ENCODE assay signal across 1 cellular context in genomic region chr9:88312517-88313103, GRCh38.
TF ChIP-seq lines count a peak whose summit lies in the region.

No MANE protein-coding gene starts in this region.

TF ChIP-seq in GM23338, 12 proteins besides CTCF, POLR2A, EP300 and RAD21 (continued from another document):
- no peak for TF ChIP-seq ZNF462 (CRISPR knock-in tag; IDR thresholded peaks at IDR 0.05)
- no peak for TF ChIP-seq STAT1 (IDR thresholded peaks at IDR 0.05; ENCODE audit: unreplicated experiment)
